ENCODE assay signal across 23 cellular contexts in the genomic region with DNA sequence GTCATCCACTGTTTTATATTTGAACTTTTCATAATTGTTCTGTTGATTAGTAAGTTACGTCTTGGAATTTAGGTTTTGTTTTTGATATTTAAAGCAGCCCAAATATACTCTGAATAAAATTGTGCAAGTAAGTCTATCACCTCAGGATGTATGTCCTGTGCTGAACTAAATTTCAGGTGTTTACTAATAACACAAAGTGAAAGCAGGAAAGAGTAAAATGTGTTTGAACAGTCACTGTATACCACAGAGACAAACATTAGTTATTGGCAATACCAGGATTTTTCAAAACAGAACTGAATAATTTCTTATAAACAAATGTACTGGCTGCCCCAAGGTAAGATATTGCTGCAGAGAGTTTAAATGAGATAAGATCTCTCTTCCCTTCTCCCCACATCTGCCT.
DNase-seq lines count a peak whose midpoint lies in the region; ATAC-seq and TF ChIP-seq lines count a peak whose summit lies in the region.
"Had no signal": no experiment of that assay in that cellular context is flagged by ENCODE, and none has a peak within 500 bp of the region (broad histone marks: within the 10 kb centered on the region; RNA-seq: fewer than 3 reads in every experiment).

No MANE protein-coding gene starts in this region.

- no peak for TF ChIP-seq POLR2A in prostate gland (IDR thresholded peaks at IDR 0.05)

- no peak for DNase-seq in activated naive CD4-positive, alpha-beta T cell treated with anti-CD3 and anti-CD28 coated beads, Interleukin-2, amount 10 ng/mL, durations not matched to agents 7 days and 5 days
- no peak for DNase-seq in activated naive CD4-positive, alpha-beta T cell treated with anti-CD3 and anti-CD28 coated beads, Interleukin-2, amount 50 U/mL, for 16 hours
- DNase-seq in activated naive CD8-positive, alpha-beta T cell treated with anti-CD3 and anti-CD28 coated beads for 36 hours: no peak
- no peak for DNase-seq in stimulated activated effector memory CD8-positive, alpha-beta T cell treated with anti-CD3 and anti-CD28 coated beads, Interleukin-12 subunit alpha, Interleukin-12 subunit beta, amount 100 ng/mL, for 72 hours (ENCODE audit: low spot score in 2 of 2)
- DNase-seq in prostate gland (ENCODE audit: low spot score): no peak
- no peak for DNase-seq in posterior vena cava (ENCODE audit: low spot score)
- DNase-seq in dedifferentiated amniotic fluid mesenchymal stem cell (ENCODE audit: extremely low spot score): no peak
- DNase-seq: activated CD4-positive, CD25-positive, alpha-beta regulatory T cell; activated CD8-positive, alpha-beta memory T cell treated with anti-CD3 and anti-CD28 coated beads for 24 hours; brain microvascular endothelial cell; GOT3; NCI-H1092; NCI-H187 treated with DMSO at 0.1 percent for 48 hours; NCI-H226; posterior cingulate gyrus; stimulated activated CD4-positive, alpha-beta T cell treated with anti-CD3 and anti-CD28 coated beads, Interleukin-4, amount 100 ng/mL, for 4 hours; stimulated activated naive CD4-positive, alpha-beta T cell; uterus had no signal

- no peak overlapping the region for H3K4me3 ChIP-seq in prostate gland
- H3K4me3 ChIP-seq: BLaER1, SJSA1, thoracic aorta, uterus had no signal

- no peaks in the 10 kb centered on the region for H3K36me3 ChIP-seq in prostate gland
- H3K36me3 ChIP-seq: BLaER1, brain microvascular endothelial cell, SJSA1, thoracic aorta, uterus had no signal

- no peaks in the 10 kb centered on the region for H3K9me3 ChIP-seq in prostate gland
- H3K9me3 ChIP-seq: BLaER1, SJSA1, thoracic aorta, uterus had no signal

- H3K4me3 Mint-ChIP-seq in activated naive CD4-positive, alpha-beta T cell treated with anti-CD3 and anti-CD28 coated beads, Interleukin-2, amount 10 ng/mL, durations not matched to agents 7 days and 5 days: no peak overlapping the region
- peak overlapping the region; percentile 4 for H3K4me3 Mint-ChIP-seq in activated naive CD8-positive, alpha-beta T cell treated with anti-CD3 and anti-CD28 coated beads for 36 hours
- peak overlapping the region; percentile 58 for H3K4me3 Mint-ChIP-seq in stimulated activated effector memory CD8-positive, alpha-beta T cell treated with anti-CD3 and anti-CD28 coated beads, Interleukin-12 subunit alpha, Interleukin-12 subunit beta, amount 100 ng/mL, for 72 hours

- no peaks in the 10 kb centered on the region for H3K9me3 Mint-ChIP-seq in activated naive CD4-positive, alpha-beta T cell treated with anti-CD3 and anti-CD28 coated beads, Interleukin-2, amount 10 ng/mL, durations not matched to agents 7 days and 5 days
- H3K9me3 Mint-ChIP-seq in activated naive CD8-positive, alpha-beta T cell treated with anti-CD3 and anti-CD28 coated beads for 36 hours: peaks cover 5% of the 10 kb centered on the region
- H3K9me3 Mint-ChIP-seq in stimulated activated effector memory CD8-positive, alpha-beta T cell treated with anti-CD3 and anti-CD28 coated beads, Interleukin-12 subunit alpha, Interleukin-12 subunit beta, amount 100 ng/mL, for 72 hours: peaks cover 3% of the 10 kb centered on the region

- WGBS in prostate gland: 97% methylated on average over 1 of the region's 1 CpG

- H3K27ac ChIP-seq in prostate gland: no peak overlapping the region
- H3K27ac ChIP-seq: BLaER1, brain microvascular endothelial cell, SJSA1, thoracic aorta, uterus had no signal

- H3K4me1 ChIP-seq in prostate gland (replicated peaks): no peaks in the 10 kb centered on the region
- H3K4me1 ChIP-seq: BLaER1, uterus had no signal

- no peaks in the 10 kb centered on the region for H3K27me3 ChIP-seq in prostate gland (replicated peaks; ENCODE audit: insufficient read depth)
- H3K27me3 ChIP-seq: BLaER1, brain microvascular endothelial cell, uterus had no signal

- peak overlapping the region; percentile 47 for H3K27ac Mint-ChIP-seq in activated naive CD4-positive, alpha-beta T cell treated with anti-CD3 and anti-CD28 coated beads, Interleukin-2, amount 10 ng/mL, durations not matched to agents 7 days and 5 days
- H3K27ac Mint-ChIP-seq in activated naive CD8-positive, alpha-beta T cell treated with anti-CD3 and anti-CD28 coated beads for 36 hours: peak overlapping the region; percentile 63
- H3K27ac Mint-ChIP-seq in stimulated activated effector memory CD8-positive, alpha-beta T cell treated with anti-CD3 and anti-CD28 coated beads, Interleukin-12 subunit alpha, Interleukin-12 subunit beta, amount 100 ng/mL, for 72 hours: peak overlapping the region; percentile 35
- H3K27ac Mint-ChIP-seq: activated T-helper 2 cell treated with anti-CD3 and anti-CD28 coated beads, Interferon-gamma antibody, Interleukin-2, Interleukin-4, amounts not matched to agents 10 μg/mL and 5 μg/mL and 100 μg/mL, durations not matched to agents 14 hours and 24 hours and 36 hours had no signal

- intact Hi-C loops in prostate gland (cut with DNase I): no loop called here
- intact Hi-C loops in posterior vena cava (cut with DNase I): no loop called here

- peaks cover 16% of the 10 kb centered on the region for H3K36me3 Mint-ChIP-seq in activated naive CD4-positive, alpha-beta T cell treated with anti-CD3 and anti-CD28 coated beads, Interleukin-2, amount 10 ng/mL, durations not matched to agents 7 days and 5 days
- peaks cover 11% of the 10 kb centered on the region for H3K36me3 Mint-ChIP-seq in activated naive CD8-positive, alpha-beta T cell treated with anti-CD3 and anti-CD28 coated beads for 36 hours
- H3K36me3 Mint-ChIP-seq in stimulated activated effector memory CD8-positive, alpha-beta T cell treated with anti-CD3 and anti-CD28 coated beads, Interleukin-12 subunit alpha, Interleukin-12 subunit beta, amount 100 ng/mL, for 72 hours: no peaks in the 10 kb centered on the region

- peaks cover 50% of the 10 kb centered on the region for H3K4me1 Mint-ChIP-seq in activated naive CD4-positive, alpha-beta T cell treated with anti-CD3 and anti-CD28 coated beads, Interleukin-2, amount 10 ng/mL, durations not matched to agents 7 days and 5 days
- H3K4me1 Mint-ChIP-seq in activated naive CD8-positive, alpha-beta T cell treated with anti-CD3 and anti-CD28 coated beads for 36 hours: peaks cover 65% of the 10 kb centered on the region
- peaks cover 40% of the 10 kb centered on the region for H3K4me1 Mint-ChIP-seq in stimulated activated effector memory CD8-positive, alpha-beta T cell treated with anti-CD3 and anti-CD28 coated beads, Interleukin-12 subunit alpha, Interleukin-12 subunit beta, amount 100 ng/mL, for 72 hours

- CTCF ChIA-PET in activated naive CD4-positive, alpha-beta T cell treated with anti-CD3 and anti-CD28 coated beads, Interleukin-2, amount 10 ng/mL, durations not matched to agents 7 days and 5 days (lab: Charles Lee): no interaction called here

- H3K27me3 Mint-ChIP-seq in activated naive CD4-positive, alpha-beta T cell treated with anti-CD3 and anti-CD28 coated beads, Interleukin-2, amount 10 ng/mL, durations not matched to agents 7 days and 5 days: no peaks in the 10 kb centered on the region
- no peaks in the 10 kb centered on the region for H3K27me3 Mint-ChIP-seq in activated naive CD8-positive, alpha-beta T cell treated with anti-CD3 and anti-CD28 coated beads for 36 hours

- peak; percentile 48 for ATAC-seq in HG02623 (IDR thresholded peaks at IDR 0.05; ENCODE audit: unreplicated experiment)
- peak; percentile 82 for ATAC-seq in stimulated activated effector memory CD8-positive, alpha-beta T cell treated with anti-CD3 and anti-CD28 coated beads, Interleukin-12 subunit alpha, Interleukin-12 subunit beta, amount 100 ng/mL, for 72 hours

- no peak for TF ChIP-seq CTCF in prostate gland (IDR thresholded peaks at IDR 0.05)
